ENCODE assay signal across 1 cellular context in the genomic region with DNA sequence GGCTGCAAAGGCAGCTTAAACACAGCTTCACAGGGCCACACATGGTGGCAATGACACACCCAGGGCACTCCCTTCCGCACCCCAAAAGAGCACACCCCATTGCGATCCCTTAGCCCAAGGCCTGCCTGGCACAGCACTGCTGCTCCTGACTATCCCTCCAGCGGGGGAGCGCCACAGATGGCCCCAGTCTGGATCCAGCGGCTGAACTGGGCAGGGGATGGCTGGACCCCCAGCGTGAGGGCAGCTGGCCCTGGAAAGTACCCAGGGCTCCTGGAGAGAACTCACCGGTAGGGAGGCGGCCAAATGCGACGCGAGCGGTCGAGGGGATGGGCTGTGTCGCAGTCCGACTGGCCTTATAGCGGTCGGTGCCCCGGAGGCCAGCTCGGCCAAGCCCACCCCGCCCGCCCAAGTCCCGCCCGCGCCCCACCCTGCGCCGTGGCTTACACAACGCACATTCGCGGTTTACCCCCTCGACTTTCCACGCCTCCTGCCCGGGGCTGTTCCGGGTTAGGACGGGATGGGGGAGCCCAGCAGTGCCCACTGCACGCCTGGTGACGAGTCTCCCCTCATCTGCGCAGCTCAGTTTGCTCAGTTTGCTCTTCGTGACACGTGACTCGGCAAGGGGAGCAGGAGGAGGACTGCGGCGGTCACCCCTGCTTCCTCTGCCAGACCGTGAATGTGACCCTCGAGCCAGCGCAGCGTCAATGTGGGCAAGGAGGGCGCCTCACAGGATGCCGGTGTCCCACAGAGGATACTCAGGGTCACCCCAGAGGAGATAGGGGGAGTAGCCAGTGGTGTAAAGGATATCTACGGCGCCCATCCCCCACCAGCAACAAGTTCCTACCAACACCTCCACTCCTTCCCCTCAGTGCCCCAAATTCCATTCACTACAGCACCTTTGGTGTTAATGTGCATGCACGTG.
TF ChIP-seq lines count a peak whose summit lies in the region.

A gene (minus strand): TSS at position 328 of the 922 bp plus-strand sequence. CDS start 652 bp downstream, outside the sequence.

TF ChIP-seq in A549, 52 proteins besides CTCF, POLR2A, EP300 and RAD21 (continued from another document):
- TF ChIP-seq RCOR1 (IDR thresholded peaks at IDR 0.05; ENCODE audit: low read depth, low read length) = no peak
- no peak; the same call in 1 of the 2 replicates for TF ChIP-seq FOSL2 (IDR thresholded peaks at IDR 0.05)
- peak; percentile 43; the same call in 1 of the 2 replicates for TF ChIP-seq FOSL2 (CRISPR knock-in tag; IDR thresholded peaks at IDR 0.05)
- TF ChIP-seq JUN (IDR thresholded peaks at IDR 0.05) = peak; percentile 87 to 98
- no peak for TF ChIP-seq ZFP36 (IDR thresholded peaks at IDR 0.05; ENCODE audit: borderline replicate concordance, partially characterized antibody)
- no peak for TF ChIP-seq RNF2 (IDR thresholded peaks at IDR 0.05; ENCODE audit: borderline replicate concordance, low read depth)
- TF ChIP-seq, protein P1, sequence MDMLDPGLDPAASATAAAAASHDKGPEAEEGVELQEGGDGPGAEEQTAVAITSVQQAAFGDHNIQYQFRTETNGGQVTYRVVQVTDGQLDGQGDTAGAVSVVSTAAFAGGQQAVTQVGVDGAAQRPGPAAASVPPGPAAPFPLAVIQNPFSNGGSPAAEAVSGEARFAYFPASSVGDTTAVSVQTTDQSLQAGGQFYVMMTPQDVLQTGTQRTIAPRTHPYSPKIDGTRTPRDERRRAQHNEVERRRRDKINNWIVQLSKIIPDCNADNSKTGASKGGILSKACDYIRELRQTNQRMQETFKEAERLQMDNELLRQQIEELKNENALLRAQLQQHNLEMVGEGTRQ (IDR thresholded peaks at IDR 0.05) = peak; percentile 91
- no peak for TF ChIP-seq MAZ (IDR thresholded peaks at IDR 0.05; ENCODE audit: borderline replicate concordance, low read depth, low read length)
- TF ChIP-seq CHD2 (IDR thresholded peaks at IDR 0.05; ENCODE audit: low read length, partially characterized antibody) = no peak
- no peak for TF ChIP-seq TFCP2L1 (CRISPR knock-in tag; IDR thresholded peaks at IDR 0.05)
- peak; percentile 18 to 76; a peak in 2 of 4 replicates for TF ChIP-seq CEBPB (IDR thresholded peaks at IDR 0.05)
- no peak for TF ChIP-seq KDM5A (IDR thresholded peaks at IDR 0.05)
- no peak for TF ChIP-seq SMC3 (IDR thresholded peaks at IDR 0.05)
- no peak for TF ChIP-seq KDM1A (IDR thresholded peaks at IDR 0.05; ENCODE audit: low read depth)
- TF ChIP-seq, protein P2, sequence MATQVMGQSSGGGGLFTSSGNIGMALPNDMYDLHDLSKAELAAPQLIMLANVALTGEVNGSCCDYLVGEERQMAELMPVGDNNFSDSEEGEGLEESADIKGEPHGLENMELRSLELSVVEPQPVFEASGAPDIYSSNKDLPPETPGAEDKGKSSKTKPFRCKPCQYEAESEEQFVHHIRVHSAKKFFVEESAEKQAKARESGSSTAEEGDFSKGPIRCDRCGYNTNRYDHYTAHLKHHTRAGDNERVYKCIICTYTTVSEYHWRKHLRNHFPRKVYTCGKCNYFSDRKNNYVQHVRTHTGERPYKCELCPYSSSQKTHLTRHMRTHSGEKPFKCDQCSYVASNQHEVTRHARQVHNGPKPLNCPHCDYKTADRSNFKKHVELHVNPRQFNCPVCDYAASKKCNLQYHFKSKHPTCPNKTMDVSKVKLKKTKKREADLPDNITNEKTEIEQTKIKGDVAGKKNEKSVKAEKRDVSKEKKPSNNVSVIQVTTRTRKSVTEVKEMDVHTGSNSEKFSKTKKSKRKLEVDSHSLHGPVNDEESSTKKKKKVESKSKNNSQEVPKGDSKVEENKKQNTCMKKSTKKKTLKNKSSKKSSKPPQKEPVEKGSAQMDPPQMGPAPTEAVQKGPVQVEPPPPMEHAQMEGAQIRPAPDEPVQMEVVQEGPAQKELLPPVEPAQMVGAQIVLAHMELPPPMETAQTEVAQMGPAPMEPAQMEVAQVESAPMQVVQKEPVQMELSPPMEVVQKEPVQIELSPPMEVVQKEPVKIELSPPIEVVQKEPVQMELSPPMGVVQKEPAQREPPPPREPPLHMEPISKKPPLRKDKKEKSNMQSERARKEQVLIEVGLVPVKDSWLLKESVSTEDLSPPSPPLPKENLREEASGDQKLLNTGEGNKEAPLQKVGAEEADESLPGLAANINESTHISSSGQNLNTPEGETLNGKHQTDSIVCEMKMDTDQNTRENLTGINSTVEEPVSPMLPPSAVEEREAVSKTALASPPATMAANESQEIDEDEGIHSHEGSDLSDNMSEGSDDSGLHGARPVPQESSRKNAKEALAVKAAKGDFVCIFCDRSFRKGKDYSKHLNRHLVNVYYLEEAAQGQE (IDR thresholded peaks at IDR 0.05) = no peak
- TF ChIP-seq CHD4 (IDR thresholded peaks at IDR 0.05; ENCODE audit: borderline replicate concordance) = no peak
- TF ChIP-seq, protein P3, sequence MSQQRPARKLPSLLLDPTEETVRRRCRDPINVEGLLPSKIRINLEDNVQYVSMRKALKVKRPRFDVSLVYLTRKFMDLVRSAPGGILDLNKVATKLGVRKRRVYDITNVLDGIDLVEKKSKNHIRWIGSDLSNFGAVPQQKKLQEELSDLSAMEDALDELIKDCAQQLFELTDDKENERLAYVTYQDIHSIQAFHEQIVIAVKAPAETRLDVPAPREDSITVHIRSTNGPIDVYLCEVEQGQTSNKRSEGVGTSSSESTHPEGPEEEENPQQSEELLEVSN (IDR thresholded peaks at IDR 0.05; ENCODE audit: borderline replicate concordance, low read depth) = peak; percentile 69; the same call in 1 of the 2 replicates
- no peak for TF ChIP-seq ZSCAN20 (CRISPR knock-in tag; IDR thresholded peaks at IDR 0.05)
- no peak for TF ChIP-seq ZC3H11A (IDR thresholded peaks at IDR 0.05)
- TF ChIP-seq, protein P4, sequence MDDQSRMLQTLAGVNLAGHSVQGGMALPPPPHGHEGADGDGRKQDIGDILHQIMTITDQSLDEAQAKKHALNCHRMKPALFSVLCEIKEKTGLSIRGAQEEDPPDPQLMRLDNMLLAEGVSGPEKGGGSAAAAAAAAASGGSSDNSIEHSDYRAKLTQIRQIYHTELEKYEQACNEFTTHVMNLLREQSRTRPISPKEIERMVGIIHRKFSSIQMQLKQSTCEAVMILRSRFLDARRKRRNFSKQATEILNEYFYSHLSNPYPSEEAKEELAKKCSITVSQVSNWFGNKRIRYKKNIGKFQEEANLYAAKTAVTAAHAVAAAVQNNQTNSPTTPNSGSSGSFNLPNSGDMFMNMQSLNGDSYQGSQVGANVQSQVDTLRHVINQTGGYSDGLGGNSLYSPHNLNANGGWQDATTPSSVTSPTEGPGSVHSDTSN (IDR thresholded peaks at IDR 0.05) = no peak
- TF ChIP-seq, protein P5, sequence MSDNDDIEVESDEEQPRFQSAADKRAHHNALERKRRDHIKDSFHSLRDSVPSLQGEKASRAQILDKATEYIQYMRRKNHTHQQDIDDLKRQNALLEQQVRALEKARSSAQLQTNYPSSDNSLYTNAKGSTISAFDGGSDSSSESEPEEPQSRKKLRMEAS (IDR thresholded peaks at IDR 0.05) = peak; percentile 93
- no peak for TF ChIP-seq FOSB (CRISPR knock-in tag; IDR thresholded peaks at IDR 0.05)
- peak; percentile 49; the same call in 1 of the 2 replicates for TF ChIP-seq GATA3 (IDR thresholded peaks at IDR 0.05; ENCODE audit: borderline replicate concordance)
- no peak for TF ChIP-seq EHF (CRISPR knock-in tag; IDR thresholded peaks at IDR 0.05)
- TF ChIP-seq, protein P6, sequence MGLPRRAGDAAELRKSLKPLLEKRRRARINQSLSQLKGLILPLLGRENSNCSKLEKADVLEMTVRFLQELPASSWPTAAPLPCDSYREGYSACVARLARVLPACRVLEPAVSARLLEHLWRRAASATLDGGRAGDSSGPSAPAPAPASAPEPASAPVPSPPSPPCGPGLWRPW (IDR thresholded peaks at IDR 0.05) = no peak
- peak; percentile 74; the same call in 1 of the 2 replicates for TF ChIP-seq PHF8 (IDR thresholded peaks at IDR 0.05; ENCODE audit: borderline replicate concordance, low read depth)
- TF ChIP-seq, protein P7, sequence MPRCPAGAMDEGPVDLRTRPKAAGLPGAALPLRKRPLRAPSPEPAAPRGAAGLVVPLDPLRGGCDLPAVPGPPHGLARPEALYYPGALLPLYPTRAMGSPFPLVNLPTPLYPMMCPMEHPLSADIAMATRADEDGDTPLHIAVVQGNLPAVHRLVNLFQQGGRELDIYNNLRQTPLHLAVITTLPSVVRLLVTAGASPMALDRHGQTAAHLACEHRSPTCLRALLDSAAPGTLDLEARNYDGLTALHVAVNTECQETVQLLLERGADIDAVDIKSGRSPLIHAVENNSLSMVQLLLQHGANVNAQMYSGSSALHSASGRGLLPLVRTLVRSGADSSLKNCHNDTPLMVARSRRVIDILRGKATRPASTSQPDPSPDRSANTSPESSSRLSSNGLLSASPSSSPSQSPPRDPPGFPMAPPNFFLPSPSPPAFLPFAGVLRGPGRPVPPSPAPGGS (IDR thresholded peaks at IDR 0.05) = peak; percentile 96
- TF ChIP-seq HOXB13 (CRISPR knock-in tag; IDR thresholded peaks at IDR 0.05; ENCODE audit: low read depth) = no peak
- no peak for TF ChIP-seq ZNF302 (CRISPR knock-in tag; IDR thresholded peaks at IDR 0.05)
- peak; percentile 56 for TF ChIP-seq BHLHE40 (IDR thresholded peaks at IDR 0.05; ENCODE audit: low read depth, low read length)
- no peak for TF ChIP-seq NR3C1 (IDR thresholded peaks at IDR 0.05)
- no peak for TF ChIP-seq NFE2L2 (conservative IDR thresholded peaks at IDR 0.05; ENCODE audit: low read length)
- TF ChIP-seq SREBF2 (IDR thresholded peaks at IDR 0.05) = no peak
- TF ChIP-seq TP53 (CRISPR knock-in tag; IDR thresholded peaks at IDR 0.05) = no peak
- no peak for TF ChIP-seq CBX8 (IDR thresholded peaks at IDR 0.05)
- TF ChIP-seq MAFK (IDR thresholded peaks at IDR 0.05; ENCODE audit: partially characterized antibody) = no peak
- peak; percentile 82 for TF ChIP-seq NPAS2 (CRISPR knock-in tag; IDR thresholded peaks at IDR 0.05; ENCODE audit: borderline replicate concordance)
- no peak for TF ChIP-seq ESRRA (IDR thresholded peaks at IDR 0.05; ENCODE audit: borderline replicate concordance, low read length)
- no peak; the same call in 1 of the 2 replicates for TF ChIP-seq POLR2AphosphoS2 (conservative IDR thresholded peaks at IDR 0.05; ENCODE audit: low read length)
- TF ChIP-seq, protein P8, sequence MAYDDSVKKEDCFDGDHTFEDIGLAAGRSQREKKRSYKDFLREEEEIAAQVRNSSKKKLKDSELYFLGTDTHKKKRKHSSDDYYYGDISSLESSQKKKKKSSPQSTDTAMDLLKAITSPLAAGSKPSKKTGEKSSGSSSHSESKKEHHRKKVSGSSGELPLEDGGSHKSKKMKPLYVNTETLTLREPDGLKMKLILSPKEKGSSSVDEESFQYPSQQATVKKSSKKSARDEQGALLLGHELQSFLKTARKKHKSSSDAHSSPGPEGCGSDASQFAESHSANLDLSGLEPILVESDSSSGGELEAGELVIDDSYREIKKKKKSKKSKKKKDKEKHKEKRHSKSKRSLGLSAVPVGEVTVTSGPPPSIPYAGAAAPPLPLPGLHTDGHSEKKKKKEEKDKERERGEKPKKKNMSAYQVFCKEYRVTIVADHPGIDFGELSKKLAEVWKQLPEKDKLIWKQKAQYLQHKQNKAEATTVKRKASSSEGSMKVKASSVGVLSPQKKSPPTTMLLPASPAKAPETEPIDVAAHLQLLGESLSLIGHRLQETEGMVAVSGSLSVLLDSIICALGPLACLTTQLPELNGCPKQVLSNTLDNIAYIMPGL (CRISPR knock-in tag; IDR thresholded peaks at IDR 0.05; ENCODE audit: borderline replicate concordance) = no peak
- no peak for TF ChIP-seq EHMT2 (IDR thresholded peaks at IDR 0.05; ENCODE audit: low read depth)
- TF ChIP-seq JUNB (IDR thresholded peaks at IDR 0.05) = no peak
